In the genomic region with DNA sequence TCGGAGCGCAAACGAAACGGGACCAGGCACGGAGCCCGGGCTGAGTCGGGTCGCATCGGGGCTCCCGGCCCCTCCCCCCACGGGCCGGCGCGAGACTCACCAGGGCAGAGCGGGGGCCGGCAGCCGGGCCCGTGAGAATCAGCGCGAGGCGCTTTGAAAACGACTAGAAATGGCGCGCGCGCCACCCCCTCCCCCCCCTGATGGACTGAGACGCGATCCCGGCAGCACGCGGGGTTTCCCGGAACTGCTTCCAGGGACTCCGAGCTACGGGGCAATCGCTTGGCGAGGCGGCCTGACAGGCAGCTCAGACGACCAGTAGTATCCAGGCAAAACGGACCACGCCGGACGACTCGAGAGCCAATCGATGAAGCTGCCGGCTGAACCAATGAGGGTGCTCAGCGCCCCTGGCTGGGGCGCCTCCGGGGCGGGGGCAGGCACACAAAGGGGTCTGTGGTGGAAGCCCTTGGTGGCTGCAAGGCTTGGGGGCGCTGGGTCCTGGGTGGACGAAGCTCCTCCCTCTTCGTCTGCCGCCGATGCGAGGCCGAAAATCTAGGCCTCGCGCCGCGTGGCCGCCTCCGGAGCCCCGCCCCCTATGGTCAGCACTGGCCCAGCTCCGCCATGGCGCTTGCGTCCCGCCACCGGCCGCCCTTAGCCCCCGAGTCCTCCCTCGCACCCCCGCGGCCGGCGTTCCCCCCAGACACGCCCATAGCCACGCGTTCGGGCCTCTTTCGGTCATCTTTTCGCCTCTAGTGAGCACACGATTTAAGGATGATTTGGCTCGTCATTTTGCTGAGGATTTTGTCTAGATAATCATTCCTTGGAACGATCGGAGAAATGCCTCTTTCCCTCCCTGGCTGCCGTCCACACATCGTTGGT, we compare ENCODE assay signal across 1 cellular context.
TF ChIP-seq lines count a peak whose summit lies in the region.

A gene (minus strand): TSS at position 174 of the 876 bp plus-strand sequence. CDS start 3,276 bp downstream, outside the sequence.

TF ChIP-seq in HepG2, 621 proteins besides CTCF, POLR2A, EP300 and RAD21 (continued from another document):
- TF ChIP-seq, protein P1, sequence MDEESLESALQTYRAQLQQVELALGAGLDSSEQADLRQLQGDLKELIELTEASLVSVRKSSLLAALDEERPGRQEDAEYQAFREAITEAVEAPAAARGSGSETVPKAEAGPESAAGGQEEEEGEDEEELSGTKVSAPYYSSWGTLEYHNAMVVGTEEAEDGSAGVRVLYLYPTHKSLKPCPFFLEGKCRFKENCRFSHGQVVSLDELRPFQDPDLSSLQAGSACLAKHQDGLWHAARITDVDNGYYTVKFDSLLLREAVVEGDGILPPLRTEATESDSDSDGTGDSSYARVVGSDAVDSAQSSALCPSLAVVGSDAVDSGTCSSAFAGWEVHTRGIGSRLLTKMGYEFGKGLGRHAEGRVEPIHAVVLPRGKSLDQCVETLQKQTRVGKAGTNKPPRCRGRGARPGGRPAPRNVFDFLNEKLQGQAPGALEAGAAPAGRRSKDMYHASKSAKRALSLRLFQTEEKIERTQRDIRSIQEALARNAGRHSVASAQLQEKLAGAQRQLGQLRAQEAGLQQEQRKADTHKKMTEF (CRISPR knock-in tag; IDR thresholded peaks at IDR 0.05): peak; percentile 63
- no peak for TF ChIP-seq ZNF749 (CRISPR knock-in tag; IDR thresholded peaks at IDR 0.05; ENCODE audit: borderline replicate concordance)
- TF ChIP-seq, protein P2, sequence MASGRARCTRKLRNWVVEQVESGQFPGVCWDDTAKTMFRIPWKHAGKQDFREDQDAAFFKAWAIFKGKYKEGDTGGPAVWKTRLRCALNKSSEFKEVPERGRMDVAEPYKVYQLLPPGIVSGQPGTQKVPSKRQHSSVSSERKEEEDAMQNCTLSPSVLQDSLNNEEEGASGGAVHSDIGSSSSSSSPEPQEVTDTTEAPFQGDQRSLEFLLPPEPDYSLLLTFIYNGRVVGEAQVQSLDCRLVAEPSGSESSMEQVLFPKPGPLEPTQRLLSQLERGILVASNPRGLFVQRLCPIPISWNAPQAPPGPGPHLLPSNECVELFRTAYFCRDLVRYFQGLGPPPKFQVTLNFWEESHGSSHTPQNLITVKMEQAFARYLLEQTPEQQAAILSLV (CRISPR knock-in tag; IDR thresholded peaks at IDR 0.05; ENCODE audit: borderline replicate concordance): peak; percentile 53; the same call in 1 of the 2 replicates
- TF ChIP-seq, protein P3, sequence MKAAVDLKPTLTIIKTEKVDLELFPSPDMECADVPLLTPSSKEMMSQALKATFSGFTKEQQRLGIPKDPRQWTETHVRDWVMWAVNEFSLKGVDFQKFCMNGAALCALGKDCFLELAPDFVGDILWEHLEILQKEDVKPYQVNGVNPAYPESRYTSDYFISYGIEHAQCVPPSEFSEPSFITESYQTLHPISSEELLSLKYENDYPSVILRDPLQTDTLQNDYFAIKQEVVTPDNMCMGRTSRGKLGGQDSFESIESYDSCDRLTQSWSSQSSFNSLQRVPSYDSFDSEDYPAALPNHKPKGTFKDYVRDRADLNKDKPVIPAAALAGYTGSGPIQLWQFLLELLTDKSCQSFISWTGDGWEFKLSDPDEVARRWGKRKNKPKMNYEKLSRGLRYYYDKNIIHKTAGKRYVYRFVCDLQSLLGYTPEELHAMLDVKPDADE (CRISPR knock-in tag; IDR thresholded peaks at IDR 0.05): no peak
- TF ChIP-seq, protein P4, sequence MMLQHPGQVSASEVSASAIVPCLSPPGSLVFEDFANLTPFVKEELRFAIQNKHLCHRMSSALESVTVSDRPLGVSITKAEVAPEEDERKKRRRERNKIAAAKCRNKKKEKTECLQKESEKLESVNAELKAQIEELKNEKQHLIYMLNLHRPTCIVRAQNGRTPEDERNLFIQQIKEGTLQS (CRISPR knock-in tag; IDR thresholded peaks at IDR 0.05): no peak; the same call in 1 of the 2 replicates
- TF ChIP-seq ZNF121 (CRISPR knock-in tag; IDR thresholded peaks at IDR 0.05): no peak
- peak; percentile 86 for TF ChIP-seq SRSF1 (optimal IDR thresholded peaks at IDR 0.05; ENCODE audit: low read depth, low read length)
